In the genomic region with DNA sequence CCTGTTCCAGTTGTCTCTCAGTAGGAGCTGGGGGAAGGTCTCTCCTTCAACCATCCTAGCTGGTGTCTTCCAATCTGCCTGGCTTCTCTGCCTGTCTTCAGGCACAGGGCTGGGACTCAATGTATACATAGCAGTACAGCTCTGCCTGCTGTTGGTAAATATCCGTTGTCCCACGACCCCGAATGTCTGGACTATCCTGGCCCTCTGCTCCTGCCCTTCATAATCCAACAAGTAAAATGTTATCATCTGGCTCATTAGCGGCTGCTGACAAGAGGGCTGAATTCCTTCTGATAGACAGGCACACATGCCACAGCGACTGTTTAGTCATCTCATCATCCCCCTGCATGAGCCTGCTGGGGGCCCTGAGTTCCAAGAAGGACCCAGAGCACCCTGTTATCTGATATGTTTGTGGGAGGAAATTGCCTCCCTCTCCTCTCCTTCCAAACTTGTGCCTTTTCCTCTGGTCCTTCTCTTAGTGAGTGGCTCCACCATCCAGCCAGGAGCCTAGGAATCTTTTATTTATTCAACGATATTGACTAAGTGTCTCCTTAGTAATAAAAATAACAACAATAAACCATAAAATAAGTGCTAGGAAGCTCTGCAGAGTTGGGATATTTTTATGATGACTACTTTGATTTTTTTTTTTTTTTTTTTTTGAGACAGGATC, we compare ENCODE assay signal across 1 cellular context.
TF ChIP-seq lines count a peak whose summit lies in the region.

No MANE protein-coding gene starts in this region.

TF ChIP-seq in K562, 482 proteins besides CTCF, POLR2A, EP300 and RAD21 (continued from another document):
- TF ChIP-seq ZNF318 (IDR thresholded peaks at IDR 0.05; ENCODE audit: borderline replicate concordance in 1 of 2, low read depth in 1 of 2) = 0 out of 4 replicates have a peak, but pooled peaks of 1 of the 2 experiments have one; percentile 21
- TF ChIP-seq TRIM28 (IDR thresholded peaks at IDR 0.05) = no peak
- TF ChIP-seq ATF3 (IDR thresholded peaks at IDR 0.05) = peak; percentile 53; the same call in 1 of the 2 replicates
- TF ChIP-seq ATF3 (CRISPR knock-in tag; conservative IDR thresholded peaks at IDR 0.05) = no peak
- no peak for TF ChIP-seq RBM14 (IDR thresholded peaks at IDR 0.05; ENCODE audit: borderline replicate concordance, insufficient read depth, low read depth, low read length)
- TF ChIP-seq FOXO4 (CRISPR knock-in tag; IDR thresholded peaks at IDR 0.05) = no peak
- TF ChIP-seq GABPA (tag; conservative IDR thresholded peaks at IDR 0.05; ENCODE audit: low read depth) = peak; percentile 24; the same call in 1 of the 2 replicates
